In the genomic region with DNA sequence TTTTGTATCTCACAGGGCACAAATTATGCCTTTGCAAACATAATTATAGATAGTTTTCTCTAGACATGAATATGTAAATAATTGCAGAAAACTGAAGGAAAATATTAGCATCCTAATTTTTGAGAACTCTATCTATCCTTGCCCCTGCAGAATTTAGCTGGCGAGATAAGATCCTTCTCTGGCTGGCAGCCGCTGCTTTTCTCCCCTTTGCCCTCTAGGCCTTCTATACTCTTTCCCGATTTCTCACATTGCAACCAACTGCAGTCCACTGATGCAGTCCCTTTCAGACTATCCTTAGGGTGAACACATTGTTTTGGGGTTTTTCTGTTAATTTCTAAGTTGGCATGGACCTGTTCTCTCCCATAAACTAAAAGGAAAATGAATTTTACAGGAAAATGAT, we compare ENCODE assay signal across 27 cellular contexts.
"Had no signal": no experiment of that assay in that cellular context is flagged by ENCODE, and none has a peak within 500 bp of the region (broad histone marks: within the 10 kb centered on the region; RNA-seq: fewer than 3 reads in every experiment).

No MANE protein-coding gene starts in this region.

- H3K4me3 ChIP-seq: neural progenitor cell, ovary, psoas muscle, right lobe of liver, sigmoid colon, stomach, thoracic aorta, thyroid gland, tibial nerve, upper lobe of left lung, vagina had no signal

- ATAC-seq: psoas muscle; right cardiac atrium; right lobe of liver; stimulated activated effector memory CD8-positive, alpha-beta T cell treated with anti-CD3 and anti-CD28 coated beads, Interleukin-12 subunit alpha, Interleukin-12 subunit beta, amount 100 ng/mL, for 72 hours; stimulated activated naive B cell treated with anti-CD40 and anti-IgM and Interleukin-4, amounts not matched to agents 10 μg/mL and 1 μg/mL and 100 μg/mL, for 72 hours had no signal

- H3K27me3 Mint-ChIP-seq: stimulated activated naive B cell treated with anti-CD40 and anti-IgM and Interleukin-4, amounts not matched to agents 10 μg/mL and 1 μg/mL and 100 μg/mL, for 72 hours; stimulated activated naive CD8-positive, alpha-beta T cell treated with anti-CD3 and anti-CD28 coated beads, Interleukin-15, Interleukin-2, amounts not matched to agents 100 ng/mL and 50 ng/mL, for 24 hours had no signal

- H3K9ac ChIP-seq: neural progenitor cell, parathyroid adenoma had no signal

- H3K4me3 Mint-ChIP-seq: nephron; neural progenitor cell; stimulated activated effector memory CD8-positive, alpha-beta T cell treated with anti-CD3 and anti-CD28 coated beads, Interleukin-12 subunit alpha, Interleukin-12 subunit beta, amount 100 ng/mL, for 72 hours; stimulated activated naive B cell treated with anti-CD40 and anti-IgM and Interleukin-4, amounts not matched to agents 10 μg/mL and 1 μg/mL and 100 μg/mL, for 72 hours; stimulated activated naive CD8-positive, alpha-beta T cell treated with anti-CD3 and anti-CD28 coated beads, Interleukin-15, Interleukin-2, amounts not matched to agents 100 ng/mL and 50 ng/mL, for 24 hours had no signal

- H3K9me3 Mint-ChIP-seq: nephron; neural progenitor cell; stimulated activated effector memory CD8-positive, alpha-beta T cell treated with anti-CD3 and anti-CD28 coated beads, Interleukin-12 subunit alpha, Interleukin-12 subunit beta, amount 100 ng/mL, for 72 hours; stimulated activated naive B cell treated with anti-CD40 and anti-IgM and Interleukin-4, amounts not matched to agents 10 μg/mL and 1 μg/mL and 100 μg/mL, for 72 hours; stimulated activated naive CD8-positive, alpha-beta T cell treated with anti-CD3 and anti-CD28 coated beads, Interleukin-15, Interleukin-2, amounts not matched to agents 100 ng/mL and 50 ng/mL, for 24 hours had no signal

- H3K27ac ChIP-seq: neural progenitor cell, ovary, parathyroid adenoma, psoas muscle, right lobe of liver, sigmoid colon, stomach, thoracic aorta, thyroid gland, tibial nerve, upper lobe of left lung, vagina had no signal

- H3K4me2 ChIP-seq: neural progenitor cell had no signal

- H3K36me3 ChIP-seq: neural progenitor cell, ovary, thyroid gland had no signal

- H3K4me1 Mint-ChIP-seq: stimulated activated naive B cell treated with anti-CD40 and anti-IgM and Interleukin-4, amounts not matched to agents 10 μg/mL and 1 μg/mL and 100 μg/mL, for 72 hours had no signal

- H3K27ac Mint-ChIP-seq: nephron; neural progenitor cell; progenitor cell of endocrine pancreas; stimulated activated effector memory CD8-positive, alpha-beta T cell treated with anti-CD3 and anti-CD28 coated beads, Interleukin-12 subunit alpha, Interleukin-12 subunit beta, amount 100 ng/mL, for 72 hours; stimulated activated naive B cell treated with anti-CD40 and anti-IgM and Interleukin-4, amounts not matched to agents 10 μg/mL and 1 μg/mL and 100 μg/mL, for 72 hours; stimulated activated naive CD8-positive, alpha-beta T cell treated with anti-CD3 and anti-CD28 coated beads, Interleukin-15, Interleukin-2, amounts not matched to agents 100 ng/mL and 50 ng/mL, for 24 hours had no signal

- H3K27me3 ChIP-seq: neural progenitor cell, ovary, right lobe of liver, sigmoid colon, stomach, thyroid gland, tibial nerve, upper lobe of left lung, vagina had no signal

- H3K9me3 ChIP-seq: ovary, psoas muscle, right lobe of liver, sigmoid colon, stomach, thoracic aorta, thyroid gland, tibial nerve, upper lobe of left lung, vagina had no signal

- H2AFZ ChIP-seq: neural progenitor cell, parathyroid adenoma had no signal

- DNase-seq: occipital lobe; ovary; posterior cingulate gyrus; psoas muscle; right cardiac atrium; right lobe of liver; sigmoid colon; small intestine; stimulated activated CD4-positive, alpha-beta T cell treated with anti-CD3 and anti-CD28 coated beads, Interleukin-15, amount 100 ng/mL, for 24 hours; stimulated activated CD4-positive, alpha-beta T cell treated with anti-CD3 and anti-CD28 coated beads, Interleukin-2, amount 100 ng/mL, for 24 hours; stimulated activated CD4-positive, alpha-beta T cell treated with anti-CD3 and anti-CD28 coated beads, Interleukin-2, amount 100 ng/mL, for 48 hours; stimulated activated CD4-positive, alpha-beta T cell treated with anti-CD3 and anti-CD28 coated beads, Interleukin-4, amount 100 ng/mL, for 24 hours; stimulated activated naive B cell treated with anti-CD40 and anti-IgM and Interleukin-4, amounts not matched to agents 10 μg/mL and 1 μg/mL and 100 μg/mL, for 72 hours; stimulated activated naive CD4-positive, alpha-beta T cell treated with Interleukin-2 at 50 U/mL for 16 hours; stomach; thyroid gland; trophoblast cell; upper lobe of left lung had no signal

- H3K79me2 ChIP-seq: parathyroid adenoma had no signal

- H3K4me1 ChIP-seq: parathyroid adenoma, psoas muscle, sigmoid colon, stomach, tibial nerve, upper lobe of left lung, vagina had no signal
